Comparison of ENCODE assay signal across 1 cellular context in the genomic region with DNA sequence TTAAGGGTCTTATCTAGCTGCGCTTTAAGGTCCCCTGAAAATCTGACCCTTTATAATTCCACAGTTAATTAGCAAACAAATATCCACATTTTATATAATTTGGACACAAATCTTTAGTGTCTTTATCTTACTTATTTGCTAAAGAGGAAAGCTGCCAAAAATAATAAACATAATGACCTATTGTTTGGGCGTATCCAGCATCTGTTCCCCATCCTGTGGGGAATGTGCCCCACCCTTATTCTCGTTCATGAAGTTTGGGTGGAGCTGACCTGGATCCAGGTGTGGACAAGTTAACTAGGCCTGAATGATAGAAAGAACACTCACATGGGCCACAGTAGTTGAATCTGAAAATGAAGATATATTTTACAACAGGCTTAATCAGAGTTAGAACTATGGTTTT.
TF ChIP-seq lines count a peak whose summit lies in the region.

No MANE protein-coding gene starts in this region.

TF ChIP-seq in GM23338, 12 proteins besides CTCF, POLR2A, EP300 and RAD21:
- TF ChIP-seq, protein P1, sequence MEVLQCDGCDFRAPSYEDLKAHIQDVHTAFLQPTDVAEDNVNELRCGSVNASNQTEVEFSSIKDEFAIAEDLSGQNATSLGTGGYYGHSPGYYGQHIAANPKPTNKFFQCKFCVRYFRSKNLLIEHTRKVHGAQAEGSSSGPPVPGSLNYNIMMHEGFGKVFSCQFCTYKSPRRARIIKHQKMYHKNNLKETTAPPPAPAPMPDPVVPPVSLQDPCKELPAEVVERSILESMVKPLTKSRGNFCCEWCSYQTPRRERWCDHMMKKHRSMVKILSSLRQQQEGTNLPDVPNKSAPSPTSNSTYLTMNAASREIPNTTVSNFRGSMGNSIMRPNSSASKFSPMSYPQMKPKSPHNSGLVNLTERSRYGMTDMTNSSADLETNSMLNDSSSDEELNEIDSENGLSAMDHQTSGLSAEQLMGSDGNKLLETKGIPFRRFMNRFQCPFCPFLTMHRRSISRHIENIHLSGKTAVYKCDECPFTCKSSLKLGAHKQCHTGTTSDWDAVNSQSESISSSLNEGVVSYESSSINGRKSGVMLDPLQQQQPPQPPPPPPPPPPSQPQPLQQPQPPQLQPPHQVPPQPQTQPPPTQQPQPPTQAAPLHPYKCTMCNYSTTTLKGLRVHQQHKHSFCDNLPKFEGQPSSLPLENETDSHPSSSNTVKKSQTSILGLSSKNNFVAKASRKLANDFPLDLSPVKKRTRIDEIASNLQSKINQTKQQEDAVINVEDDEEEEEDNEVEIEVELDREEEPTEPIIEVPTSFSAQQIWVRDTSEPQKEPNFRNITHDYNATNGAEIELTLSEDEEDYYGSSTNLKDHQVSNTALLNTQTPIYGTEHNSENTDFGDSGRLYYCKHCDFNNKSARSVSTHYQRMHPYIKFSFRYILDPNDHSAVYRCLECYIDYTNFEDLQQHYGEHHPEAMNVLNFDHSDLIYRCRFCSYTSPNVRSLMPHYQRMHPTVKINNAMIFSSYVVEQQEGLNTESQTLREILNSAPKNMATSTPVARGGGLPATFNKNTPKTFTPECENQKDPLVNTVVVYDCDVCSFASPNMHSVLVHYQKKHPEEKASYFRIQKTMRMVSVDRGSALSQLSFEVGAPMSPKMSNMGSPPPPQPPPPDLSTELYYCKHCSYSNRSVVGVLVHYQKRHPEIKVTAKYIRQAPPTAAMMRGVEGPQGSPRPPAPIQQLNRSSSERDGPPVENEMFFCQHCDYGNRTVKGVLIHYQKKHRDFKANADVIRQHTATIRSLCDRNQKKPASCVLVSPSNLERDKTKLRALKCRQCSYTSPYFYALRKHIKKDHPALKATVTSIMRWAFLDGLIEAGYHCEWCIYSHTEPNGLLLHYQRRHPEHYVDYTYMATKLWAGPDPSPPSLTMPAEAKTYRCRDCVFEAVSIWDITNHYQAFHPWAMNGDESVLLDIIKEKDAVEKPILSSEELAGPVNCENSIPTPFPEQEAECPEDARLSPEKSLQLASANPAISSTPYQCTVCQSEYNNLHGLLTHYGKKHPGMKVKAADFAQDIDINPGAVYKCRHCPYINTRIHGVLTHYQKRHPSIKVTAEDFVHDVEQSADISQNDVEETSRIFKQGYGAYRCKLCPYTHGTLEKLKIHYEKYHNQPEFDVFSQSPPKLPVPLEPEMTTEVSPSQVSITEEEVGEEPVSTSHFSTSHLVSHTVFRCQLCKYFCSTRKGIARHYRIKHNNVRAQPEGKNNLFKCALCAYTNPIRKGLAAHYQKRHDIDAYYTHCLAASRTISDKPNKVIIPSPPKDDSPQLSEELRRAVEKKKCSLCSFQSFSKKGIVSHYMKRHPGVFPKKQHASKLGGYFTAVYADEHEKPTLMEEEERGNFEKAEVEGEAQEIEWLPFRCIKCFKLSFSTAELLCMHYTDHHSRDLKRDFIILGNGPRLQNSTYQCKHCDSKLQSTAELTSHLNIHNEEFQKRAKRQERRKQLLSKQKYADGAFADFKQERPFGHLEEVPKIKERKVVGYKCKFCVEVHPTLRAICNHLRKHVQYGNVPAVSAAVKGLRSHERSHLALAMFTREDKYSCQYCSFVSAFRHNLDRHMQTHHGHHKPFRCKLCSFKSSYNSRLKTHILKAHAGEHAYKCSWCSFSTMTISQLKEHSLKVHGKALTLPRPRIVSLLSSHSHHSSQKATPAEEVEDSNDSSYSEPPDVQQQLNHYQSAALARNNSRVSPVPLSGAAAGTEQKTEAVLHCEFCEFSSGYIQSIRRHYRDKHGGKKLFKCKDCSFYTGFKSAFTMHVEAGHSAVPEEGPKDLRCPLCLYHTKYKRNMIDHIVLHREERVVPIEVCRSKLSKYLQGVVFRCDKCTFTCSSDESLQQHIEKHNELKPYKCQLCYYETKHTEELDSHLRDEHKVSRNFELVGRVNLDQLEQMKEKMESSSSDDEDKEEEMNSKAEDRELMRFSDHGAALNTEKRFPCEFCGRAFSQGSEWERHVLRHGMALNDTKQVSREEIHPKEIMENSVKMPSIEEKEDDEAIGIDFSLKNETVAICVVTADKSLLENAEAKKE (CRISPR knock-in tag; IDR thresholded peaks at IDR 0.05) = no peak
- no peak for TF ChIP-seq POLR2AphosphoS5 (IDR thresholded peaks at IDR 0.05; ENCODE audit: low read depth)
- no peak for TF ChIP-seq EZH2phosphoT487 (IDR thresholded peaks at IDR 0.05; ENCODE audit: unreplicated experiment)
- TF ChIP-seq EZH2 (IDR thresholded peaks at IDR 0.05; ENCODE audit: low read depth, unreplicated experiment) = no peak
- TF ChIP-seq, protein P2, sequence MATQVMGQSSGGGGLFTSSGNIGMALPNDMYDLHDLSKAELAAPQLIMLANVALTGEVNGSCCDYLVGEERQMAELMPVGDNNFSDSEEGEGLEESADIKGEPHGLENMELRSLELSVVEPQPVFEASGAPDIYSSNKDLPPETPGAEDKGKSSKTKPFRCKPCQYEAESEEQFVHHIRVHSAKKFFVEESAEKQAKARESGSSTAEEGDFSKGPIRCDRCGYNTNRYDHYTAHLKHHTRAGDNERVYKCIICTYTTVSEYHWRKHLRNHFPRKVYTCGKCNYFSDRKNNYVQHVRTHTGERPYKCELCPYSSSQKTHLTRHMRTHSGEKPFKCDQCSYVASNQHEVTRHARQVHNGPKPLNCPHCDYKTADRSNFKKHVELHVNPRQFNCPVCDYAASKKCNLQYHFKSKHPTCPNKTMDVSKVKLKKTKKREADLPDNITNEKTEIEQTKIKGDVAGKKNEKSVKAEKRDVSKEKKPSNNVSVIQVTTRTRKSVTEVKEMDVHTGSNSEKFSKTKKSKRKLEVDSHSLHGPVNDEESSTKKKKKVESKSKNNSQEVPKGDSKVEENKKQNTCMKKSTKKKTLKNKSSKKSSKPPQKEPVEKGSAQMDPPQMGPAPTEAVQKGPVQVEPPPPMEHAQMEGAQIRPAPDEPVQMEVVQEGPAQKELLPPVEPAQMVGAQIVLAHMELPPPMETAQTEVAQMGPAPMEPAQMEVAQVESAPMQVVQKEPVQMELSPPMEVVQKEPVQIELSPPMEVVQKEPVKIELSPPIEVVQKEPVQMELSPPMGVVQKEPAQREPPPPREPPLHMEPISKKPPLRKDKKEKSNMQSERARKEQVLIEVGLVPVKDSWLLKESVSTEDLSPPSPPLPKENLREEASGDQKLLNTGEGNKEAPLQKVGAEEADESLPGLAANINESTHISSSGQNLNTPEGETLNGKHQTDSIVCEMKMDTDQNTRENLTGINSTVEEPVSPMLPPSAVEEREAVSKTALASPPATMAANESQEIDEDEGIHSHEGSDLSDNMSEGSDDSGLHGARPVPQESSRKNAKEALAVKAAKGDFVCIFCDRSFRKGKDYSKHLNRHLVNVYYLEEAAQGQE (IDR thresholded peaks at IDR 0.05; ENCODE audit: unreplicated experiment) = no peak
- TF ChIP-seq ZNF331 (CRISPR knock-in tag; IDR thresholded peaks at IDR 0.05; ENCODE audit: low read depth) = no peak
- no peak for TF ChIP-seq JUNB (IDR thresholded peaks at IDR 0.05; ENCODE audit: unreplicated experiment)
- no peak for TF ChIP-seq CREB1 (CRISPR knock-in tag; IDR thresholded peaks at IDR 0.05; ENCODE audit: low read depth)
- TF ChIP-seq, protein P3, sequence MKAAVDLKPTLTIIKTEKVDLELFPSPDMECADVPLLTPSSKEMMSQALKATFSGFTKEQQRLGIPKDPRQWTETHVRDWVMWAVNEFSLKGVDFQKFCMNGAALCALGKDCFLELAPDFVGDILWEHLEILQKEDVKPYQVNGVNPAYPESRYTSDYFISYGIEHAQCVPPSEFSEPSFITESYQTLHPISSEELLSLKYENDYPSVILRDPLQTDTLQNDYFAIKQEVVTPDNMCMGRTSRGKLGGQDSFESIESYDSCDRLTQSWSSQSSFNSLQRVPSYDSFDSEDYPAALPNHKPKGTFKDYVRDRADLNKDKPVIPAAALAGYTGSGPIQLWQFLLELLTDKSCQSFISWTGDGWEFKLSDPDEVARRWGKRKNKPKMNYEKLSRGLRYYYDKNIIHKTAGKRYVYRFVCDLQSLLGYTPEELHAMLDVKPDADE (IDR thresholded peaks at IDR 0.05) = no peak
- no peak for TF ChIP-seq STAT1 (IDR thresholded peaks at IDR 0.05; ENCODE audit: unreplicated experiment)
- TF ChIP-seq ZNF114 (CRISPR knock-in tag; IDR thresholded peaks at IDR 0.05) = no peak
- TF ChIP-seq NANOG (IDR thresholded peaks at IDR 0.05; ENCODE audit: borderline replicate concordance) = no peak
